Comparison of ENCODE assay signal across 8 cellular contexts in genomic region chr2:55049794-55050132, GRCh38. TPM values are rescaled to one million over a fixed set of nuclear protein-coding genes. Genes with fewer than 3 reads are reported as not detected.
DNase-seq lines count a peak whose midpoint lies in the region; ATAC-seq and TF ChIP-seq lines count a peak whose summit lies in the region.

No MANE protein-coding gene starts in this region.

- H3K9me3 ChIP-seq in breast epithelium = no peaks in the 10 kb centered on the region

- no peaks in the 10 kb centered on the region for H3K27me3 ChIP-seq in breast epithelium

- no peaks in the 10 kb centered on the region for H3K36me3 ChIP-seq in breast epithelium

- H3K4me1 Mint-ChIP-seq in mesothelial cell of epicardium = peaks cover 45% of the 10 kb centered on the region

- no peaks in the 10 kb centered on the region for H3K36me3 Mint-ChIP-seq in mesothelial cell of epicardium

- H3K27me3 Mint-ChIP-seq in mesothelial cell of epicardium (ENCODE audit: low read depth) = no peaks in the 10 kb centered on the region

- intact Hi-C loops in breast epithelium (cut with DNase I; ENCODE audit: low total_unique reads) = no loop called here

- ATAC-seq in HG03565 (IDR thresholded peaks at IDR 0.05; ENCODE audit: unreplicated experiment) = no peak

- no peak for TF ChIP-seq POLR2A in breast epithelium (IDR thresholded peaks at IDR 0.05)

- H3K27ac ChIP-seq in breast epithelium = peak overlapping the region; percentile 99 to 100

- peak overlapping the region; percentile 99 for H3K27ac Mint-ChIP-seq in mesothelial cell of epicardium

- no peaks in the 10 kb centered on the region for H3K9me3 Mint-ChIP-seq in mesothelial cell of epicardium

- peak overlapping the region; percentile 96 for H3K4me3 Mint-ChIP-seq in mesothelial cell of epicardium

- DNase-seq in GM10266 (ENCODE audit: extremely low spot score) = no peak
- peak; percentile 27 for DNase-seq in HT-29 (ENCODE audit: low spot score)
- DNase-seq in breast epithelium (ENCODE audit: low spot score in 2 of 2) = no peak
- peak in 1 of 2 experiments; percentile 24 for DNase-seq in mesothelial cell of epicardium (ENCODE audit: low spot score in 2 of 2, unreplicated experiment in 2 of 2)
- DNase-seq in LoVo (ENCODE audit: low spot score) = no peak
- no peak for DNase-seq in cerebellar cortex (ENCODE audit: low spot score)
- no peak for DNase-seq in AG08395 (ENCODE audit: low spot score)

- H3K4me3 ChIP-seq in breast epithelium = peak overlapping the region; percentile 88 to 100 (median 94)

- TF ChIP-seq CTCF in GM10266 (IDR thresholded peaks at IDR 0.05; ENCODE audit: control insufficient read depth, insufficient read depth, low read depth, missing control alignments) = peak; percentile 8
- no peak for TF ChIP-seq CTCF in breast epithelium (IDR thresholded peaks at IDR 0.05)
- no peak for TF ChIP-seq CTCF in mesothelial cell of epicardium (IDR thresholded peaks at IDR 0.05; ENCODE audit: unreplicated experiment)

- H3K4me1 ChIP-seq in breast epithelium = peaks cover 4 to 15% of the 10 kb centered on the region in 2 donors

RNA-seq across cellular contexts. Expression of gene RTN4, which starts 0.5 kb away (rescaled TPM):
- total RNA-seq in HT-29 (2014; rRNA removed; shearing (Covaris generic)) = 117 and 138 TPM in 2 replicates
- 100 to 1,000 TPM; 188 to 419 (median 201) TPM for total RNA-seq in breast epithelium
- total RNA-seq in mesothelial cell of epicardium = 173 to 179 TPM (median 178 TPM) in 3 replicates
